1 cellular context compared by ENCODE assay signal in the genomic region with DNA sequence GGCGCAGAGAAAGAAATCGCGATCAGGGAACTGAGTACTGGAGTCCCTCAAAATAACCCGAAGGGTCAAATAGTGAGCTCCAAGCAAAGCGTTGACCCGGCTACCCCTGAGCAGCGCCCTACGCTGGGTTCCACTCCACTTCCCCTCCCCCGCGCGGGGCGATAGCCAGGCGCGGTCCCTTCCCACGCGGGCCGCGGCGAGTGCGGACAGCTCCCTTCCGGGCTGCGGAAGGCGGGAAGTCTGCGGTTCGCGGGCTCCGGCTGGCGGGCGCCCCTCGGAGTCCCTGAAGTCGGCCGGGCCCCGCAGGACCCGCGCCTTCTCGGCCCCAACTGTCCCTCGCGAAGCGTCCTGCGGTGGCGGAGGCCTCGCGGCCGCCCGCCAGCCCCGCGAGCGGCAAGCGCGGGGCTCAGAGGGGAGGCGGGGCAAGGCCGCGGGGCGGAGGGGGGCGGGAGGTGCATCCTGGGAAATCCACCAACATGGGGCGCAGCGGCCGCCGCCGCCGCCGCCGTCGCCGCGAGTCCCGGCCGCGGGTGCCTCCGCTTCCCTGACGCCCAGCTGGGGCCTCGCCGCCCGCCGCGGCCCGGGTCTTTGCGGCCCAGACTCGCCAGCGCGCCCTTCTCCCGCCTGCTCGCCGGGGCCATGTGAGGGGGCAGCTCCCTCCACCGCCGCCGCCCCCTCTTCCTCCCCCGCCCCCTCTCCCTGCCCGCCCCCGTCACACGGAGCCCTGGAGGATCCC.
TF ChIP-seq lines count a peak whose summit lies in the region.

A gene (plus strand): TSS at position 457 of the 736 bp plus-strand sequence. CDS start 315 bp downstream, outside the sequence.

TF ChIP-seq in K562, 482 proteins besides CTCF, POLR2A, EP300 and RAD21 (continued from another document and continues in another):
- TF ChIP-seq, protein P1, sequence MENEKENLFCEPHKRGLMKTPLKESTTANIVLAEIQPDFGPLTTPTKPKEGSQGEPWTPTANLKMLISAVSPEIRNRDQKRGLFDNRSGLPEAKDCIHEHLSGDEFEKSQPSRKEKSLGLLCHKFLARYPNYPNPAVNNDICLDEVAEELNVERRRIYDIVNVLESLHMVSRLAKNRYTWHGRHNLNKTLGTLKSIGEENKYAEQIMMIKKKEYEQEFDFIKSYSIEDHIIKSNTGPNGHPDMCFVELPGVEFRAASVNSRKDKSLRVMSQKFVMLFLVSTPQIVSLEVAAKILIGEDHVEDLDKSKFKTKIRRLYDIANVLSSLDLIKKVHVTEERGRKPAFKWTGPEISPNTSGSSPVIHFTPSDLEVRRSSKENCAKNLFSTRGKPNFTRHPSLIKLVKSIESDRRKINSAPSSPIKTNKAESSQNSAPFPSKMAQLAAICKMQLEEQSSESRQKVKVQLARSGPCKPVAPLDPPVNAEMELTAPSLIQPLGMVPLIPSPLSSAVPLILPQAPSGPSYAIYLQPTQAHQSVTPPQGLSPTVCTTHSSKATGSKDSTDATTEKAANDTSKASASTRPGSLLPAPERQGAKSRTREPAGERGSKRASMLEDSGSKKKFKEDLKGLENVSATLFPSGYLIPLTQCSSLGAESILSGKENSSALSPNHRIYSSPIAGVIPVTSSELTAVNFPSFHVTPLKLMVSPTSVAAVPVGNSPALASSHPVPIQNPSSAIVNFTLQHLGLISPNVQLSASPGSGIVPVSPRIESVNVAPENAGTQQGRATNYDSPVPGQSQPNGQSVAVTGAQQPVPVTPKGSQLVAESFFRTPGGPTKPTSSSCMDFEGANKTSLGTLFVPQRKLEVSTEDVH (IDR thresholded peaks at IDR 0.05; ENCODE audit: low read depth, partially characterized antibody): peak; percentile 79
- TF ChIP-seq, protein P2, sequence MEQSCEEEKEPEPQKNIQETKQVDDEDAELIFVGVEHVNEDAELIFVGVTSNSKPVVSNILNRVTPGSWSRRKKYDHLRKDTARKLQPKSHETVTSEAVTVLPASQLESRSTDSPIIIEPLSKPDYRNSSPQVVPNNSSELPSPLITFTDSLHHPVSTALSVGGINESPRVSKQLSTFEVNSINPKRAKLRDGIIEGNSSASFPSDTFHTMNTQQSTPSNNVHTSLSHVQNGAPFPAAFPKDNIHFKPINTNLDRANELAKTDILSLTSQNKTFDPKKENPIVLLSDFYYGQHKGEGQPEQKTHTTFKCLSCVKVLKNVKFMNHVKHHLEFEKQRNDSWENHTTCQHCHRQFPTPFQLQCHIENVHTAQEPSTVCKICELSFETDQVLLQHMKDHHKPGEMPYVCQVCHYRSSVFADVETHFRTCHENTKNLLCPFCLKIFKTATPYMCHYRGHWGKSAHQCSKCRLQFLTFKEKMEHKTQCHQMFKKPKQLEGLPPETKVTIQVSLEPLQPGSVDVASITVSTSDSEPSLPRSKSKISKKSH (CRISPR knock-in tag; IDR thresholded peaks at IDR 0.05): no peak
- TF ChIP-seq, protein P3, sequence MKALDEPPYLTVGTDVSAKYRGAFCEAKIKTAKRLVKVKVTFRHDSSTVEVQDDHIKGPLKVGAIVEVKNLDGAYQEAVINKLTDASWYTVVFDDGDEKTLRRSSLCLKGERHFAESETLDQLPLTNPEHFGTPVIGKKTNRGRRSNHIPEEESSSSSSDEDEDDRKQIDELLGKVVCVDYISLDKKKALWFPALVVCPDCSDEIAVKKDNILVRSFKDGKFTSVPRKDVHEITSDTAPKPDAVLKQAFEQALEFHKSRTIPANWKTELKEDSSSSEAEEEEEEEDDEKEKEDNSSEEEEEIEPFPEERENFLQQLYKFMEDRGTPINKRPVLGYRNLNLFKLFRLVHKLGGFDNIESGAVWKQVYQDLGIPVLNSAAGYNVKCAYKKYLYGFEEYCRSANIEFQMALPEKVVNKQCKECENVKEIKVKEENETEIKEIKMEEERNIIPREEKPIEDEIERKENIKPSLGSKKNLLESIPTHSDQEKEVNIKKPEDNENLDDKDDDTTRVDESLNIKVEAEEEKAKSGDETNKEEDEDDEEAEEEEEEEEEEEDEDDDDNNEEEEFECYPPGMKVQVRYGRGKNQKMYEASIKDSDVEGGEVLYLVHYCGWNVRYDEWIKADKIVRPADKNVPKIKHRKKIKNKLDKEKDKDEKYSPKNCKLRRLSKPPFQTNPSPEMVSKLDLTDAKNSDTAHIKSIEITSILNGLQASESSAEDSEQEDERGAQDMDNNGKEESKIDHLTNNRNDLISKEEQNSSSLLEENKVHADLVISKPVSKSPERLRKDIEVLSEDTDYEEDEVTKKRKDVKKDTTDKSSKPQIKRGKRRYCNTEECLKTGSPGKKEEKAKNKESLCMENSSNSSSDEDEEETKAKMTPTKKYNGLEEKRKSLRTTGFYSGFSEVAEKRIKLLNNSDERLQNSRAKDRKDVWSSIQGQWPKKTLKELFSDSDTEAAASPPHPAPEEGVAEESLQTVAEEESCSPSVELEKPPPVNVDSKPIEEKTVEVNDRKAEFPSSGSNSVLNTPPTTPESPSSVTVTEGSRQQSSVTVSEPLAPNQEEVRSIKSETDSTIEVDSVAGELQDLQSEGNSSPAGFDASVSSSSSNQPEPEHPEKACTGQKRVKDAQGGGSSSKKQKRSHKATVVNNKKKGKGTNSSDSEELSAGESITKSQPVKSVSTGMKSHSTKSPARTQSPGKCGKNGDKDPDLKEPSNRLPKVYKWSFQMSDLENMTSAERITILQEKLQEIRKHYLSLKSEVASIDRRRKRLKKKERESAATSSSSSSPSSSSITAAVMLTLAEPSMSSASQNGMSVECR (CRISPR knock-in tag; IDR thresholded peaks at IDR 0.05): peak; percentile 85
- TF ChIP-seq MTA3 (IDR thresholded peaks at IDR 0.05; ENCODE audit: borderline replicate concordance) (peak; percentile 85), HDAC8 (tag; IDR thresholded peaks at IDR 0.05) (peak; percentile 54; the same call in 1 of the 2 replicates), ZBTB7A (IDR thresholded peaks at IDR 0.05; ENCODE audit: borderline replicate concordance, control insufficient read depth, low read depth, low read length) (peak; percentile 63; the same call in 1 of the 2 replicates), SPI1 (IDR thresholded peaks at IDR 0.05; ENCODE audit: borderline replicate concordance, low read depth, low read length) (no peak), RBFOX2 (IDR thresholded peaks at IDR 0.05; ENCODE audit: low read depth, low read length) (peak; percentile 89), HNRNPL (IDR thresholded peaks at IDR 0.05; ENCODE audit: low read depth, low read length) (peak; percentile 15; the same call in 1 of the 2 replicates), YY1 (IDR thresholded peaks at IDR 0.05; ENCODE audit: borderline replicate concordance in 1 of 3, control insufficient read depth in 1 of 3, extremely low read depth in 1 of 3, insufficient read depth in 3 of 3, insufficient read length in 1 of 3, insufficient replicate concordance in 2 of 3, low read depth in 1 of 3, low read length in 2 of 3) (peak in 2 of 3 experiments; percentile 29 to 53), TCF3 (CRISPR knock-in tag; IDR thresholded peaks at IDR 0.05) (peak; percentile 45; the same call in 1 of the 2 replicates), DPF2 (IDR thresholded peaks at IDR 0.05) (0 out of 2 replicates have a peak, but pooled peaks have one; percentile 31), RBBP5 (IDR thresholded peaks at IDR 0.05; ENCODE audit: borderline replicate concordance, insufficient read depth, low read length, poor library complexity, severe bottlenecking) (peak; percentile 68), KDM2B (CRISPR knock-in tag; IDR thresholded peaks at IDR 0.05) (no peak; the same call in 1 of the 2 replicates), KAT8 (IDR thresholded peaks at IDR 0.05; ENCODE audit: low read depth) (no peak), ZKSCAN1 (IDR thresholded peaks at IDR 0.05; ENCODE audit: low read depth, low read length) (0 out of 2 replicates have a peak, but pooled peaks have one; percentile 21), GATAD2B (IDR thresholded peaks at IDR 0.05; ENCODE audit: borderline replicate concordance) (peak; percentile 73; the same call in 1 of the 2 replicates), SLC30A9 (CRISPR knock-in tag; IDR thresholded peaks at IDR 0.05) (no peak), ZNF699 (CRISPR knock-in tag; IDR thresholded peaks at IDR 0.05; ENCODE audit: insufficient replicate concordance) (no peak), ZFP36 (IDR thresholded peaks at IDR 0.05; ENCODE audit: low read depth, low read length, partially characterized antibody) (no peak), MAFF (IDR thresholded peaks at IDR 0.05; ENCODE audit: low read length) (no peak; the same call in 1 of the 2 replicates), NCOA4 (IDR thresholded peaks at IDR 0.05; ENCODE audit: partially characterized antibody) (no peak), NUFIP1 (IDR thresholded peaks at IDR 0.05; ENCODE audit: partially characterized antibody) (no peak), ERF (CRISPR knock-in tag; IDR thresholded peaks at IDR 0.05) (peak; percentile 62; the same call in 1 of the 2 replicates), SAP30 (IDR thresholded peaks at IDR 0.05; ENCODE audit: borderline replicate concordance, insufficient read depth, low read depth, low read length, poor library complexity, severe bottlenecking) (peak; percentile 71), ZNF224 (CRISPR knock-in tag; IDR thresholded peaks at IDR 0.05) (no peak), LCOR (CRISPR knock-in tag; IDR thresholded peaks at IDR 0.05) (peak; percentile 55; the same call in 1 of the 2 replicates), ZNF644 (tag; IDR thresholded peaks at IDR 0.05; ENCODE audit: low read depth) (no peak)
- TF ChIP-seq, protein P4, sequence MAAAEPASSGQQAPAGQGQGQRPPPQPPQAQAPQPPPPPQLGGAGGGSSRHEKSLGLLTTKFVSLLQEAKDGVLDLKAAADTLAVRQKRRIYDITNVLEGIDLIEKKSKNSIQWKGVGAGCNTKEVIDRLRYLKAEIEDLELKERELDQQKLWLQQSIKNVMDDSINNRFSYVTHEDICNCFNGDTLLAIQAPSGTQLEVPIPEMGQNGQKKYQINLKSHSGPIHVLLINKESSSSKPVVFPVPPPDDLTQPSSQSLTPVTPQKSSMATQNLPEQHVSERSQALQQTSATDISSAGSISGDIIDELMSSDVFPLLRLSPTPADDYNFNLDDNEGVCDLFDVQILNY (CRISPR knock-in tag; IDR thresholded peaks at IDR 0.05): no peak
- TF ChIP-seq, protein P5, sequence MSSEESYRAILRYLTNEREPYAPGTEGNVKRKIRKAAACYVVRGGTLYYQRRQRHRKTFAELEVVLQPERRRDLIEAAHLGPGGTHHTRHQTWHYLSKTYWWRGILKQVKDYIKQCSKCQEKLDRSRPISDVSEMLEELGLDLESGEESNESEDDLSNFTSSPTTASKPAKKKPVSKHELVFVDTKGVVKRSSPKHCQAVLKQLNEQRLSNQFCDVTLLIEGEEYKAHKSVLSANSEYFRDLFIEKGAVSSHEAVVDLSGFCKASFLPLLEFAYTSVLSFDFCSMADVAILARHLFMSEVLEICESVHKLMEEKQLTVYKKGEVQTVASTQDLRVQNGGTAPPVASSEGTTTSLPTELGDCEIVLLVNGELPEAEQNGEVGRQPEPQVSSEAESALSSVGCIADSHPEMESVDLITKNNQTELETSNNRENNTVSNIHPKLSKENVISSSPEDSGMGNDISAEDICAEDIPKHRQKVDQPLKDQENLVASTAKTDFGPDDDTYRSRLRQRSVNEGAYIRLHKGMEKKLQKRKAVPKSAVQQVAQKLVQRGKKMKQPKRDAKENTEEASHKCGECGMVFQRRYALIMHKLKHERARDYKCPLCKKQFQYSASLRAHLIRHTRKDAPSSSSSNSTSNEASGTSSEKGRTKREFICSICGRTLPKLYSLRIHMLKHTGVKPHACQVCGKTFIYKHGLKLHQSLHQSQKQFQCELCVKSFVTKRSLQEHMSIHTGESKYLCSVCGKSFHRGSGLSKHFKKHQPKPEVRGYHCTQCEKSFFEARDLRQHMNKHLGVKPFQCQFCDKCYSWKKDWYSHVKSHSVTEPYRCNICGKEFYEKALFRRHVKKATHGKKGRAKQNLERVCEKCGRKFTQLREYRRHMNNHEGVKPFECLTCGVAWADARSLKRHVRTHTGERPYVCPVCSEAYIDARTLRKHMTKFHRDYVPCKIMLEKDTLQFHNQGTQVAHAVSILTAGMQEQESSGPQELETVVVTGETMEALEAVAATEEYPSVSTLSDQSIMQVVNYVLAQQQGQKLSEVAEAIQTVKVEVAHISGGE (CRISPR knock-in tag; IDR thresholded peaks at IDR 0.05): peak in 1 of 3 experiments; percentile 86; a peak in 2 of 6 replicates
- TF ChIP-seq, protein P6, sequence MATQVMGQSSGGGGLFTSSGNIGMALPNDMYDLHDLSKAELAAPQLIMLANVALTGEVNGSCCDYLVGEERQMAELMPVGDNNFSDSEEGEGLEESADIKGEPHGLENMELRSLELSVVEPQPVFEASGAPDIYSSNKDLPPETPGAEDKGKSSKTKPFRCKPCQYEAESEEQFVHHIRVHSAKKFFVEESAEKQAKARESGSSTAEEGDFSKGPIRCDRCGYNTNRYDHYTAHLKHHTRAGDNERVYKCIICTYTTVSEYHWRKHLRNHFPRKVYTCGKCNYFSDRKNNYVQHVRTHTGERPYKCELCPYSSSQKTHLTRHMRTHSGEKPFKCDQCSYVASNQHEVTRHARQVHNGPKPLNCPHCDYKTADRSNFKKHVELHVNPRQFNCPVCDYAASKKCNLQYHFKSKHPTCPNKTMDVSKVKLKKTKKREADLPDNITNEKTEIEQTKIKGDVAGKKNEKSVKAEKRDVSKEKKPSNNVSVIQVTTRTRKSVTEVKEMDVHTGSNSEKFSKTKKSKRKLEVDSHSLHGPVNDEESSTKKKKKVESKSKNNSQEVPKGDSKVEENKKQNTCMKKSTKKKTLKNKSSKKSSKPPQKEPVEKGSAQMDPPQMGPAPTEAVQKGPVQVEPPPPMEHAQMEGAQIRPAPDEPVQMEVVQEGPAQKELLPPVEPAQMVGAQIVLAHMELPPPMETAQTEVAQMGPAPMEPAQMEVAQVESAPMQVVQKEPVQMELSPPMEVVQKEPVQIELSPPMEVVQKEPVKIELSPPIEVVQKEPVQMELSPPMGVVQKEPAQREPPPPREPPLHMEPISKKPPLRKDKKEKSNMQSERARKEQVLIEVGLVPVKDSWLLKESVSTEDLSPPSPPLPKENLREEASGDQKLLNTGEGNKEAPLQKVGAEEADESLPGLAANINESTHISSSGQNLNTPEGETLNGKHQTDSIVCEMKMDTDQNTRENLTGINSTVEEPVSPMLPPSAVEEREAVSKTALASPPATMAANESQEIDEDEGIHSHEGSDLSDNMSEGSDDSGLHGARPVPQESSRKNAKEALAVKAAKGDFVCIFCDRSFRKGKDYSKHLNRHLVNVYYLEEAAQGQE (CRISPR knock-in tag; IDR thresholded peaks at IDR 0.05; ENCODE audit: low read depth): peak; percentile 85
- TF ChIP-seq, protein P7, sequence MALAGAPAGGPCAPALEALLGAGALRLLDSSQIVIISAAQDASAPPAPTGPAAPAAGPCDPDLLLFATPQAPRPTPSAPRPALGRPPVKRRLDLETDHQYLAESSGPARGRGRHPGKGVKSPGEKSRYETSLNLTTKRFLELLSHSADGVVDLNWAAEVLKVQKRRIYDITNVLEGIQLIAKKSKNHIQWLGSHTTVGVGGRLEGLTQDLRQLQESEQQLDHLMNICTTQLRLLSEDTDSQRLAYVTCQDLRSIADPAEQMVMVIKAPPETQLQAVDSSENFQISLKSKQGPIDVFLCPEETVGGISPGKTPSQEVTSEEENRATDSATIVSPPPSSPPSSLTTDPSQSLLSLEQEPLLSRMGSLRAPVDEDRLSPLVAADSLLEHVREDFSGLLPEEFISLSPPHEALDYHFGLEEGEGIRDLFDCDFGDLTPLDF (CRISPR knock-in tag; IDR thresholded peaks at IDR 0.05): peak; percentile 56; the same call in 1 of the 2 replicates
- TF ChIP-seq, protein P8, sequence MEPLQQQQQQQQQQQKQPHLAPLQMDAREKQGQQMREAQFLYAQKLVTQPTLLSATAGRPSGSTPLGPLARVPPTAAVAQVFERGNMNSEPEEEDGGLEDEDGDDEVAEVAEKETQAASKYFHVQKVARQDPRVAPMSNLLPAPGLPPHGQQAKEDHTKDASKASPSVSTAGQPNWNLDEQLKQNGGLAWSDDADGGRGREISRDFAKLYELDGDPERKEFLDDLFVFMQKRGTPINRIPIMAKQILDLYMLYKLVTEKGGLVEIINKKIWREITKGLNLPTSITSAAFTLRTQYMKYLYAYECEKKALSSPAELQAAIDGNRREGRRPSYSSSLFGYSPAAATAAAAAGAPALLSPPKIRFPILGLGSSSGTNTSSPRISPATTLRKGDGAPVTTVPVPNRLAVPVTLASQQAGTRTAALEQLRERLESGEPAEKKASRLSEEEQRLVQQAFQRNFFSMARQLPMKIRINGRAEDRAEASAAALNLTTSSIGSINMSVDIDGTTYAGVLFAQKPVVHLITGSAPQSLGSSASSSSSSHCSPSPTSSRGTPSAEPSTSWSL (CRISPR knock-in tag; IDR thresholded peaks at IDR 0.05; ENCODE audit: borderline replicate concordance): no peak
